ENCODE assay signal across 25 cellular contexts in genomic region chr6:96142142-96142541, GRCh38.
"Had no signal": no experiment of that assay in that cellular context is flagged by ENCODE, and none has a peak within 500 bp of the region (broad histone marks: within the 10 kb centered on the region; RNA-seq: fewer than 3 reads in every experiment).

No MANE protein-coding gene starts in this region.

- H3K9me3 ChIP-seq: left lung, lower lobe of right lung, ovary, testis, thyroid gland, transverse colon, upper lobe of left lung, vagina had no signal

- FAIRE-seq: keratinocyte had no signal

- ATAC-seq: heart left ventricle; left colon; left lung; lower lobe of right lung; natural killer cell; right cardiac atrium; sciatic nerve; stimulated activated naive B cell treated with anti-CD40 and anti-IgM and Interleukin-4, amounts not matched to agents 10 μg/mL and 1 μg/mL and 100 μg/mL, for 72 hours; stimulated activated naive CD8-positive, alpha-beta T cell treated with anti-CD3 and anti-CD28 coated beads, Interleukin-15, Interleukin-2, amounts not matched to agents 100 U/mL and 50 U/mL, for 24 hours had no signal

- DNase-seq: heart left ventricle; kidney glomerular epithelial cell; left colon; left lung; lower lobe of right lung; mammary epithelial cell; mesenchymal stem cell; naive B cell; natural killer cell; ovary; retina; right cardiac atrium; stimulated activated CD4-positive, alpha-beta T cell treated with anti-CD3 and anti-CD28 coated beads, Interleukin-1b, Interleukin-23, amount 100 ng/mL, for 48 hours; stimulated activated CD4-positive, alpha-beta T cell treated with anti-CD3 and anti-CD28 coated beads, Interleukin-2, amount 100 ng/mL, for 48 hours; stimulated activated naive B cell treated with anti-CD40 and anti-IgM and Interleukin-4, amounts not matched to agents 10 μg/mL and 1 μg/mL and 100 μg/mL, for 72 hours; stimulated activated naive CD8-positive, alpha-beta T cell treated with anti-CD3 and anti-CD28 coated beads, Interleukin-15, Interleukin-2, amounts not matched to agents 100 U/mL and 50 U/mL, for 24 hours; stomach; testis; thyroid gland; transverse colon; upper lobe of left lung had no signal

- H3K27ac ChIP-seq: heart left ventricle, left lung, lower lobe of right lung, ovary, stomach, testis, thyroid gland, upper lobe of left lung, vagina had no signal

- H3K4me3 ChIP-seq: heart left ventricle, left lung, lower lobe of right lung, ovary, smooth muscle cell, stomach, testis, thyroid gland, transverse colon, upper lobe of left lung, vagina had no signal

- H3K4me2 ChIP-seq: smooth muscle cell had no signal

- H3K27me3 ChIP-seq: heart left ventricle, left lung, ovary, stomach, testis, thyroid gland, transverse colon, upper lobe of left lung, vagina had no signal

- H3K4me1 ChIP-seq: heart left ventricle, left lung, lower lobe of right lung, stomach, testis, thyroid gland, transverse colon, upper lobe of left lung, vagina had no signal

- H3K36me3 ChIP-seq: heart left ventricle, left lung, lower lobe of right lung, ovary, stomach, thyroid gland, transverse colon, upper lobe of left lung, vagina had no signal
